Comparison of ENCODE assay signal across 10 cellular contexts in genomic region chr12:108642269-108642870, GRCh38. TPM values are rescaled to one million over a fixed set of nuclear protein-coding genes. Genes with fewer than 3 reads are reported as not detected.
DNase-seq lines count a peak whose midpoint lies in the region; TF ChIP-seq lines count a peak whose summit lies in the region.
"Had no signal": no experiment of that assay in that cellular context is flagged by ENCODE, and none has a peak within 500 bp of the region (broad histone marks: within the 10 kb centered on the region; RNA-seq: fewer than 3 reads in every experiment).

No MANE protein-coding gene starts in this region.

- H3K4me1 ChIP-seq in vagina = peaks cover 20% of the 10 kb centered on the region

- H3K9me3 ChIP-seq in vagina = no peaks in the 10 kb centered on the region

- H3K27me3 ChIP-seq in dorsolateral prefrontal cortex (no peaks in the 10 kb centered on the region), vagina (no peaks in the 10 kb centered on the region)

- DNase-seq in DMS79 (lab: John Stamatoyannopoulos, UW) = peak; percentile 89
- DNase-seq in NCI-H345 (lab: John Stamatoyannopoulos, UW) = peak; percentile 79
- no peak for DNase-seq in dorsolateral prefrontal cortex
- DNase-seq in skeletal muscle cell (ENCODE audit: low read depth) = peak; percentile 43
- DNase-seq in stimulated activated CD4-positive, alpha-beta T cell treated with anti-CD3 and anti-CD28 coated beads, Interleukin-2, amount 100 ng/mL, for 48 hours = no peak
- no peak for DNase-seq in vagina (ENCODE audit: extremely low spot score in 2 of 2)
- no peak for DNase-seq in NOMO-1 treated with dmso at 0.1 percent for 144 hours (lab: John Stamatoyannopoulos, UW; ENCODE audit: unreplicated experiment)
- DNase-seq in GDM1 (lab: John Stamatoyannopoulos, UW) = no peak

- no peak overlapping the region for H3K4me3 ChIP-seq in dorsolateral prefrontal cortex
- H3K4me3 ChIP-seq in skeletal muscle cell (ENCODE audit: low read depth, low read length) = no peak overlapping the region
- no peak overlapping the region for H3K4me3 ChIP-seq in vagina

- no peak for TF ChIP-seq POLR2A in vagina (IDR thresholded peaks at IDR 0.05)

- intact Hi-C loops in dorsolateral prefrontal cortex (cut with DNase I) (no loop called here), vagina (cut with DNase I) (no loop called here)

- no peak for TF ChIP-seq CTCF in dorsolateral prefrontal cortex (IDR thresholded peaks at IDR 0.05 in 54 of 56, conservative IDR thresholded peaks at IDR 0.05 in 2 of 56; ENCODE audit: low read depth in 1 of 56, partially characterized antibody in 56 of 56)
- TF ChIP-seq CTCF in vagina (IDR thresholded peaks at IDR 0.05) = no peak

- peaks cover 0 to 23% of the 10 kb centered on the region in 2 donors for H3K36me3 ChIP-seq in vagina

- H3K27ac ChIP-seq in dorsolateral prefrontal cortex (peak overlapping the region in 46 of 59 donors; percentile 1 to 95 (median 59)), vagina (no peak overlapping the region)
- H3K27ac ChIP-seq: epithelial cell of prostate, parathyroid adenoma had no signal

RNA-seq across cellular contexts. Expression of gene SELPLG, which starts 8.7 kb away (rescaled TPM):
- total RNA-seq in dorsolateral prefrontal cortex (10 to 100 TPM in 39 of 120 experiments, 1 to 10 TPM in 81; 1.8 to 27.0 (median 7.9) TPM), vagina (14.2 TPM)

RNA-seq across cellular contexts. Expression of gene TMEM119, which starts 44.5 kb away (rescaled TPM):
- total RNA-seq in dorsolateral prefrontal cortex (10 to 100 TPM in 35 of 120 experiments, 1 to 10 TPM in 85; 1.3 to 25.3 (median 7.9) TPM), vagina (34.6 TPM)

Comparison
In these comparisons a context has a peak if more than half of its experiments do, and no peak if none do; other contexts are left out.
1. DNase-seq: peak in DMS79 (single experiment), NCI-H345 (single experiment) and skeletal muscle cell (single experiment); none in dorsolateral prefrontal cortex (0 of 10), stimulated activated CD4-positive, alpha-beta T cell treated with anti-CD3 and anti-CD28 coated beads, Interleukin-2, amount 100 ng/mL, for 48 hours (0 of 2), vagina (0 of 2), NOMO-1 treated with dmso at 0.1 percent for 144 hours (single experiment) and GDM1 (single experiment).